ENCODE assay signal across 15 cellular contexts in genomic region chr5:111719773-111720172, GRCh38. TPM values are rescaled to one million over a fixed set of nuclear protein-coding genes. Genes with fewer than 3 reads are reported as not detected.
A peak's percentile ranks its signal among the peaks of the same experiment; 100 is the strongest.
DNase-seq lines count a peak whose midpoint lies in the region; ATAC-seq, FAIRE-seq and TF ChIP-seq lines count a peak whose summit lies in the region.
"Had no signal": no experiment of that assay in that cellular context is flagged by ENCODE, and none has a peak within 500 bp of the region (broad histone marks: within the 10 kb centered on the region; RNA-seq: fewer than 3 reads in every experiment).

No MANE protein-coding gene starts in this region.

- peaks cover 18% of the 10 kb centered on the region for H3K27me3 Mint-ChIP-seq in activated T-helper 17 cell treated with anti-CD3 and anti-CD28 coated beads, Interleukin-2, amount 50 U/mL, for 72 hours
- peaks cover 3 to 5% of the 10 kb centered on the region in 2 donors for H3K27me3 Mint-ChIP-seq in natural killer cell (ENCODE audit: low read depth in 2 of 2)

- H3K27ac Mint-ChIP-seq in activated T-helper 17 cell treated with anti-CD3 and anti-CD28 coated beads, Interleukin-2, amount 50 U/mL, for 72 hours, result no peak overlapping the region
- H3K27ac Mint-ChIP-seq in natural killer cell, result no peak overlapping the region

- peak; percentile 91 for FAIRE-seq in D721Med (lab: Jason Lieb, UNC)
- FAIRE-seq: A549, HTR-8/SVneo had no signal

- no peaks in the 10 kb centered on the region for H3K4me1 Mint-ChIP-seq in activated T-helper 17 cell treated with anti-CD3 and anti-CD28 coated beads, Interleukin-2, amount 50 U/mL, for 72 hours
- H3K4me1 Mint-ChIP-seq in natural killer cell, result no peaks in the 10 kb centered on the region

- peaks cover 5% of the 10 kb centered on the region for H3K9me3 Mint-ChIP-seq in activated T-helper 17 cell treated with anti-CD3 and anti-CD28 coated beads, Interleukin-2, amount 50 U/mL, for 72 hours
- peaks cover 0 to 3% of the 10 kb centered on the region in 2 donors for H3K9me3 Mint-ChIP-seq in natural killer cell

- no peaks in the 10 kb centered on the region for H3K36me3 Mint-ChIP-seq in activated T-helper 17 cell treated with anti-CD3 and anti-CD28 coated beads, Interleukin-2, amount 50 U/mL, for 72 hours (ENCODE audit: low read depth)
- H3K36me3 Mint-ChIP-seq in natural killer cell, result peaks cover 5% of the 10 kb centered on the region

- peak; percentile 27 for ATAC-seq in left lobe of liver
- ATAC-seq in activated T-helper 17 cell treated with anti-CD3 and anti-CD28 coated beads, Interleukin-2, amount 50 U/mL, for 72 hours (replicated peaks), result no peak
- ATAC-seq in natural killer cell, result no peak
- ATAC-seq: A549 had no signal

- TF ChIP-seq CTCF in D721Med (IDR thresholded peaks at IDR 0.05; ENCODE audit: insufficient read depth, missing control alignments), result no peak
- no peak for TF ChIP-seq CTCF in natural killer cell (IDR thresholded peaks at IDR 0.05)

- H3K4me3 Mint-ChIP-seq in activated T-helper 17 cell treated with anti-CD3 and anti-CD28 coated beads, Interleukin-2, amount 50 U/mL, for 72 hours, result no peak overlapping the region
- no peak overlapping the region for H3K4me3 Mint-ChIP-seq in natural killer cell

- intact Hi-C loops in natural killer cell (cut with micrococcal nuclease), result no loop called here

- DNase-seq in D721Med (ENCODE audit: insufficient read length, low spot score) (no peak), NCI-H1694 (lab: John Stamatoyannopoulos, UW) (peak; percentile 86), NCI-H82 (lab: John Stamatoyannopoulos, UW) (peak; percentile 91), left lobe of liver (ENCODE audit: low spot score) (no peak), occipital lobe (lab: John Stamatoyannopoulos, UW) (no peak), cortex of kidney (lab: John Stamatoyannopoulos, UW) (no peak), natural killer cell (no peak)
- DNase-seq: DMS53, HCEC 1CT, NCI-H2029 treated with DMSO at 0.1 percent for 48 hours, NCI-H2227 treated with DMSO at 0.1 percent for 48 hours, NCI-H526 treated with DMSO at 0.1 percent for 48 hours had no signal

RNA-seq across cellular contexts. Expression of gene NREP, which starts 37.2 kb away (rescaled TPM):
- total RNA-seq in left lobe of liver, result 3.2 TPM
- 685 TPM for total RNA-seq in occipital lobe
- total RNA-seq in activated T-helper 17 cell treated with anti-CD3 and anti-CD28 coated beads, Interleukin-2, amount 50 U/mL, for 72 hours, result 10 to 100 TPM in 1 of 2 donors, 1 to 10 TPM in 1; 8.5 to 18.2 TPM
- total RNA-seq in natural killer cell, result 1 to 10 TPM; 7.6 to 9.9 (median 8.4) TPM

Comparison
In these comparisons a context has a peak if more than half of its experiments do, and no peak if none do; other contexts are left out.
1. DNase-seq: peak in NCI-H1694 (single experiment) and NCI-H82 (single experiment); none in D721Med (single experiment), left lobe of liver (single experiment), occipital lobe (single experiment), cortex of kidney (single experiment) and natural killer cell (single experiment).
2. RNA of gene NREP, which starts 37.2 kb away (total RNA-seq): 685 TPM in occipital lobe (single experiment); 8.5 to 18.2 TPM in activated T-helper 17 cell treated with anti-CD3 and anti-CD28 coated beads, Interleukin-2, amount 50 U/mL, for 72 hours, 7.6 to 9.9 TPM in natural killer cell and 3.2 TPM in left lobe of liver (single experiment); every median in the first group is over 10 times any median in the second.